Comparison of ENCODE assay signal across 8 cellular contexts in genomic region chr6:52362443-52363221, GRCh38. TPM values are rescaled to one million over a fixed set of nuclear protein-coding genes. Genes with fewer than 3 reads are reported as not detected.
DNase-seq lines count a peak whose midpoint lies in the region; ATAC-seq and TF ChIP-seq lines count a peak whose summit lies in the region.

No MANE protein-coding gene starts in this region.

- no peak overlapping the region for H3K9ac ChIP-seq in neural progenitor cell

- H3K4me1 ChIP-seq in neural progenitor cell: peaks cover 20% of the 10 kb centered on the region
- H3K4me1 ChIP-seq in thymus (ENCODE audit: control insufficient read depth, insufficient read depth, low read length): peaks cover 10% of the 10 kb centered on the region

- peaks cover 11% of the 10 kb centered on the region for H3K36me3 Mint-ChIP-seq in activated T-cell treated with anti-CD3 and anti-CD28 coated beads, Interleukin-2, amount 50 U/mL, for 4 hours (ENCODE audit: insufficient read depth)
- H3K36me3 Mint-ChIP-seq in neural progenitor cell: peaks cover 11% of the 10 kb centered on the region

- DNase-seq in NOMO-1 treated with dmso at 0.1 percent for 144 hours (lab: John Stamatoyannopoulos, UW; ENCODE audit: unreplicated experiment) (peak; percentile 23), NOMO-1 (lab: John Stamatoyannopoulos, UW; ENCODE audit: unreplicated experiment in 2 of 2) (no peak), NCI-H128 (lab: John Stamatoyannopoulos, UW; ENCODE audit: unreplicated experiment) (peak; percentile 23), fibroblast of the aortic adventitia (ENCODE audit: low read depth) (no peak), neural progenitor cell (ENCODE audit: low spot score) (peak; percentile 61)
- peak; percentile 34 for DNase-seq in activated T-cell treated with anti-CD3 and anti-CD28 coated beads, Interleukin-2, amount 50 U/mL, for 4 hours

- H3K4me2 ChIP-seq in neural progenitor cell: peak overlapping the region; percentile 90

- H3K27me3 Mint-ChIP-seq in activated T-cell treated with anti-CD3 and anti-CD28 coated beads, Interleukin-2, amount 50 U/mL, for 4 hours (ENCODE audit: low read depth): no peaks in the 10 kb centered on the region
- peaks cover 12% of the 10 kb centered on the region for H3K27me3 Mint-ChIP-seq in neural progenitor cell (ENCODE audit: insufficient read depth, low read depth)

- H3K27ac ChIP-seq in neural progenitor cell: no peak overlapping the region
- peak overlapping the region; percentile 94 for H3K27ac ChIP-seq in thymus (ENCODE audit: low read depth)

- ATAC-seq in HG02588 (IDR thresholded peaks at IDR 0.05; ENCODE audit: unreplicated experiment): peak; percentile 38
- peak; percentile 59 to 64 for ATAC-seq in activated T-cell treated with anti-CD3 and anti-CD28 coated beads, Interleukin-2, amount 50 U/mL, for 4 hours

- H4K20me1 ChIP-seq in neural progenitor cell (ENCODE audit: low read depth): peaks cover 13% of the 10 kb centered on the region

- peak; percentile 30 for TF ChIP-seq CTCF in fibroblast of the aortic adventitia (IDR thresholded peaks at IDR 0.05; ENCODE audit: insufficient read depth, low read length)
- TF ChIP-seq CTCF in neural progenitor cell (IDR thresholded peaks at IDR 0.05): peak; percentile 10

- H2AFZ ChIP-seq in neural progenitor cell (replicated peaks): peak overlapping the region; percentile 94

- H3K79me2 ChIP-seq in neural progenitor cell (ENCODE audit: low read depth): peaks cover 17% of the 10 kb centered on the region

- peak overlapping the region; percentile 82 for H3K27ac Mint-ChIP-seq in neural progenitor cell

- peaks cover 6% of the 10 kb centered on the region for H3F3A ChIP-seq in neural progenitor cell (ENCODE audit: low read depth)

- peaks cover 44% of the 10 kb centered on the region for H3K4me1 Mint-ChIP-seq in activated T-cell treated with anti-CD3 and anti-CD28 coated beads, Interleukin-2, amount 50 U/mL, for 4 hours (ENCODE audit: low read depth)
- H3K4me1 Mint-ChIP-seq in neural progenitor cell: peaks cover 30% of the 10 kb centered on the region

- no peaks in the 10 kb centered on the region for H3K36me3 ChIP-seq in neural progenitor cell
- H3K36me3 ChIP-seq in thymus (ENCODE audit: control insufficient read depth, insufficient read depth): peaks cover 3% of the 10 kb centered on the region

- H3K4me3 ChIP-seq in fibroblast of the aortic adventitia (ENCODE audit: low read depth, low read length) (peak overlapping the region; percentile 91), neural progenitor cell (peak overlapping the region; percentile 89), thymus (ENCODE audit: low read length) (peak overlapping the region; percentile 91)

- WGBS in thymus: 1% methylated on average over 56 of the region's 56 CpGs

- H3K4me3 Mint-ChIP-seq in activated T-cell treated with anti-CD3 and anti-CD28 coated beads, Interleukin-2, amount 50 U/mL, for 4 hours: peak overlapping the region; percentile 98
- peak overlapping the region; percentile 99 for H3K4me3 Mint-ChIP-seq in neural progenitor cell

- H3K9me3 Mint-ChIP-seq in activated T-cell treated with anti-CD3 and anti-CD28 coated beads, Interleukin-2, amount 50 U/mL, for 4 hours: no peaks in the 10 kb centered on the region
- no peaks in the 10 kb centered on the region for H3K9me3 Mint-ChIP-seq in neural progenitor cell

- H3K27me3 ChIP-seq in neural progenitor cell (peaks cover 32% of the 10 kb centered on the region), thymus (ENCODE audit: control insufficient read depth, insufficient read depth) (no peaks in the 10 kb centered on the region)

- H3K9me3 ChIP-seq in neural progenitor cell (ENCODE audit: low read depth) (no peaks in the 10 kb centered on the region), thymus (ENCODE audit: control insufficient read depth) (no peaks in the 10 kb centered on the region)

RNA-seq across cellular contexts. Expression of gene PAQR8, which starts 0.7 kb away (rescaled TPM):
- total RNA-seq in activated T-cell treated with anti-CD3 and anti-CD28 coated beads, Interleukin-2, amount 50 U/mL, for 4 hours: 1 to 10 TPM; 1.4 to 3.4 (median 2.6) TPM
- 3.5 and 8.6 TPM in 2 replicates for total RNA-seq in fibroblast of the aortic adventitia (ENCODE audit: low replicate concordance)
- 16.9 and 17.7 TPM in 2 replicates for total RNA-seq in neural progenitor cell (ENCODE audit: low replicate concordance)
- polyA plus RNA-seq in thymus: 11.3 TPM

RNA-seq across cellular contexts. Expression of gene EFHC1, which starts 57.5 kb away (rescaled TPM):
- 1 to 10 TPM; 1.2 to 1.9 (median 1.8) TPM for total RNA-seq in activated T-cell treated with anti-CD3 and anti-CD28 coated beads, Interleukin-2, amount 50 U/mL, for 4 hours
- total RNA-seq in fibroblast of the aortic adventitia (ENCODE audit: low replicate concordance): 30.3 and 44.2 TPM in 2 replicates
- 53.9 and 59.8 TPM in 2 replicates for total RNA-seq in neural progenitor cell (ENCODE audit: low replicate concordance)
- 75.6 TPM for polyA plus RNA-seq in thymus

Comparison
In these comparisons a context has a peak if more than half of its experiments do, and no peak if none do; other contexts are left out.
1. DNase-seq: peak in NOMO-1 treated with dmso at 0.1 percent for 144 hours (single experiment), NCI-H128 (single experiment), activated T-cell treated with anti-CD3 and anti-CD28 coated beads, Interleukin-2, amount 50 U/mL, for 4 hours (single experiment) and neural progenitor cell (single experiment); none in NOMO-1 (0 of 2) and fibroblast of the aortic adventitia (single experiment).
2. RNA of gene EFHC1, which starts 57.5 kb away (total RNA-seq): 53.9 to 59.8 TPM in neural progenitor cell and 30.3 to 44.2 TPM in fibroblast of the aortic adventitia; 1.2 to 1.9 TPM in activated T-cell treated with anti-CD3 and anti-CD28 coated beads, Interleukin-2, amount 50 U/mL, for 4 hours; every median in the first group is over 10 times any median in the second.
3. Peak in every context shown above with its lines, with median percentiles within 50 percentile points of each other: H3K4me3 ChIP-seq.